Comparison of ENCODE assay signal across 8 cellular contexts in genomic region chr11:69157156-69157821, GRCh38. TPM values are rescaled to one million over a fixed set of nuclear protein-coding genes. Genes with fewer than 3 reads are reported as not detected.
A peak's percentile ranks its signal among the peaks of the same experiment; 100 is the strongest.
DNase-seq lines count a peak whose midpoint lies in the region; ATAC-seq and TF ChIP-seq lines count a peak whose summit lies in the region.

No MANE protein-coding gene starts in this region.

- no peak for TF ChIP-seq CTCF in AG10803 (conservative IDR thresholded peaks at IDR 0.05; ENCODE audit: low read length)
- no peak for TF ChIP-seq CTCF in mucosa of descending colon (IDR thresholded peaks at IDR 0.05)

- ATAC-seq in mucosa of descending colon (peak; percentile 55), GM21515 (IDR thresholded peaks at IDR 0.05; ENCODE audit: unreplicated experiment) (no peak)

- no peaks in the 10 kb centered on the region for H3K36me3 ChIP-seq in mucosa of descending colon (ENCODE audit: low read depth)

- no peaks in the 10 kb centered on the region for H3K4me1 ChIP-seq in mucosa of descending colon (ENCODE audit: low read depth)

- peak; percentile 50 for DNase-seq in AG10803 (ENCODE audit: low read depth)
- DNase-seq in LHCN-M2 (ENCODE audit: low read depth) = peak; percentile 36
- DNase-seq in ecto neural progenitor cell (ENCODE audit: low spot score) = peak; percentile 75
- no peak for DNase-seq in mucosa of descending colon
- no peak for DNase-seq in activated naive CD4-positive, alpha-beta T cell treated with anti-CD3 and anti-CD28 coated beads, Interleukin-2, amount 50 U/mL, for 16 hours
- DNase-seq in activated naive CD4-positive, alpha-beta T cell (lab: John Stamatoyannopoulos, UW) = no peak
- DNase-seq in stimulated activated CD4-positive, alpha-beta T cell treated with anti-CD3 and anti-CD28 coated beads, Interleukin-4, amount 100 ng/mL, for 4 hours = no peak

- intact Hi-C loops in mucosa of descending colon (cut with DNase I, micrococcal nuclease) = no loop called here

- no peaks in the 10 kb centered on the region for H3K9me3 ChIP-seq in mucosa of descending colon

- H3K4me3 ChIP-seq in AG10803 (ENCODE audit: low read length) = no peak overlapping the region
- H3K4me3 ChIP-seq in mucosa of descending colon = no peak overlapping the region

RNA-seq across cellular contexts. Expression of gene SMIM38, which starts 1.6 kb away (rescaled TPM):
- not detected in 2 replicates for total RNA-seq in LHCN-M2 (2014; rRNA removed)
- not detected for polyA plus RNA-seq in LHCN-M2 (2012)
- total RNA-seq in mucosa of descending colon = 1 to 10 TPM in 1 of 3 donors, not detected in 2; 2.2 TPM

Comparison
In these comparisons a context has a peak if more than half of its experiments do, and no peak if none do; other contexts are left out.
1. DNase-seq: peak in AG10803 (single experiment), LHCN-M2 (single experiment) and ecto neural progenitor cell (single experiment); none in mucosa of descending colon (0 of 3), activated naive CD4-positive, alpha-beta T cell treated with anti-CD3 and anti-CD28 coated beads, Interleukin-2, amount 50 U/mL, for 16 hours (single experiment), activated naive CD4-positive, alpha-beta T cell (0 of 4) and stimulated activated CD4-positive, alpha-beta T cell treated with anti-CD3 and anti-CD28 coated beads, Interleukin-4, amount 100 ng/mL, for 4 hours (0 of 2).